19 cellular contexts compared by ENCODE assay signal in the genomic region with DNA sequence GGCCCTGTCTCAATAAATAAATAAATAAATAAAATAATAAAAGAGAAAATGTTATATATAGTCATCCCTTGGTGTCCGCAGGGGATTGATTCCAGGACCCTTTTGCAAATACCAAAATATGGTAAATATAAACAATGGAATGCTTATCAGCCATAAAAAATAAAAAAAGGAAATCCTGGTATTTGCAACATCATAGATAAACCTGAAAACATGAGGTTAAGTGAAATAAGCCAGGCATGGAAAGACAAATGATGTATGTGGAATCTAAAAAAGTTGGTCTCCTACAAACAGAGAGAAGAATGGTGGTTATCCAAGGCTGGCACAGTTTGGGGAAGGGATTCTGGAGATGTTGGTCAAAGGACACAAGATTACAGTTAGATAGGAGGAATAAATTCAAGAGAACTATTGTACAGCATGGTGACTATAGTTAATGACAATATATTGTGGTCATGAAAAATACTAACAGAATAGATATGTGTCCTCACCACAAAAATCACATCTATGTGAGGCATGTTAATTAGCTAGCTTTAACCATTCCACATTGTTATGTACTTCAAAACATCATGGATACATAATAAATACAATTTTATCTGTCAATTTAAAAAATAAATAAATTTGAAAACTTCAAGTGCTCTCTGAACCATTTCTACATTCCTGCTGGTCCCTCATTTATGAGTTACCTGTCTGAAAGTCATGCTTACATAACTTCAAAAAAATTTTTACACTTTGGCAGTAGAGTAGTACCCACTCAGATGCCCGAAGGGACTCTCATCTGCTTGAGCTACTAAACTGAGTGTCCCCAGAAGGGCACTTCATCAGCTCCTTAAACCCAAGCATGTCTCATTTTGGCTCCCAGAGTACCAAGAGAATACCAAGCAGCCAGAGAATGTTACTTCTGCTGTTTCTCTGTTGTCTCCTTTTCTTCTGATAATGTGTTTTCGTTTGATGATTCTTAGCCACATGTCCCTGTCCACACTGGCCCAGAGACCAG. TPM values are rescaled to one million over a fixed set of nuclear protein-coding genes. Genes with fewer than 3 reads are reported as not detected.
A peak's percentile ranks its signal among the peaks of the same experiment; 100 is the strongest.
DNase-seq lines count a peak whose midpoint lies in the region; ATAC-seq and TF ChIP-seq lines count a peak whose summit lies in the region.
"Had no signal": no experiment of that assay in that cellular context is flagged by ENCODE, and none has a peak within 500 bp of the region (broad histone marks: within the 10 kb centered on the region; RNA-seq: fewer than 3 reads in every experiment).

No MANE protein-coding gene starts in this region.

- no peaks in the 10 kb centered on the region for H3K27me3 ChIP-seq in lower lobe of right lung (ENCODE audit: low read depth)
- H3K27me3 ChIP-seq: body of pancreas had no signal

- peaks cover 47% of the 10 kb centered on the region for H3K4me1 ChIP-seq in lower lobe of right lung

- TF ChIP-seq CTCF in lower lobe of right lung (IDR thresholded peaks at IDR 0.05) = no peak

- intact Hi-C loops in lower lobe of right lung (cut with DNase I) = no loop called here

- peak overlapping the region; percentile 1 for H3K27ac ChIP-seq in lower lobe of right lung
- H3K27ac ChIP-seq: body of pancreas, C4-2B had no signal

- no peaks in the 10 kb centered on the region for H3K36me3 ChIP-seq in lower lobe of right lung

- peaks cover 16% of the 10 kb centered on the region for H3K9me3 ChIP-seq in lower lobe of right lung

- H3K4me3 ChIP-seq in lower lobe of right lung = no peak overlapping the region
- H3K4me3 ChIP-seq: body of pancreas had no signal

- peak; percentile 37 for DNase-seq in AG20443 (ENCODE audit: low spot score)
- DNase-seq in GM03348 (ENCODE audit: low spot score) = peak; percentile 24
- peak; percentile 49 for DNase-seq in astrocyte of the hippocampus (ENCODE audit: low read depth, low spot score)
- DNase-seq in lower lobe of right lung = no peak
- no peak for DNase-seq in SKM-1 treated with dmso at 0.1 percent for 144 hours (lab: John Stamatoyannopoulos, UW; ENCODE audit: unreplicated experiment)
- no peak for DNase-seq in T-helper 2 cell
- DNase-seq: activated T-cell treated with anti-CD3 and anti-CD28 coated beads for 4 hours; body of pancreas; effector CD4-positive, alpha-beta T cell; glutamatergic neuron; kidney; MM.1S; right cardiac atrium; stimulated activated CD4-positive, alpha-beta T cell treated with anti-CD3 and anti-CD28 coated beads, Interleukin-4, amount 100 ng/mL, for 4 hours; stimulated activated naive CD4-positive, alpha-beta T cell had no signal

- ATAC-seq in lower lobe of right lung = peak; percentile 87 to 92
- ATAC-seq in GM19455 (IDR thresholded peaks at IDR 0.05; ENCODE audit: unreplicated experiment) = no peak
- no peak for ATAC-seq in HG02840 (IDR thresholded peaks at IDR 0.05; ENCODE audit: low FRiP score, unreplicated experiment)
- ATAC-seq: body of pancreas, HCT116, right cardiac atrium had no signal

RNA-seq across cellular contexts. Expression of a gene that starts 26.6 kb away (rescaled TPM):
- total RNA-seq in lower lobe of right lung = 64.9 TPM

Comparison
In these comparisons a context has a peak if more than half of its experiments do, and no peak if none do; other contexts are left out.
1. DNase-seq: peak in AG20443 (single experiment), GM03348 (single experiment) and astrocyte of the hippocampus (single experiment); none in lower lobe of right lung (single experiment), SKM-1 treated with dmso at 0.1 percent for 144 hours (single experiment) and T-helper 2 cell (0 of 5).
2. ATAC-seq: peak in lower lobe of right lung (2 of 2); none in GM19455 (single experiment) and HG02840 (single experiment).